8 cellular contexts compared by ENCODE assay signal in the genomic region with DNA sequence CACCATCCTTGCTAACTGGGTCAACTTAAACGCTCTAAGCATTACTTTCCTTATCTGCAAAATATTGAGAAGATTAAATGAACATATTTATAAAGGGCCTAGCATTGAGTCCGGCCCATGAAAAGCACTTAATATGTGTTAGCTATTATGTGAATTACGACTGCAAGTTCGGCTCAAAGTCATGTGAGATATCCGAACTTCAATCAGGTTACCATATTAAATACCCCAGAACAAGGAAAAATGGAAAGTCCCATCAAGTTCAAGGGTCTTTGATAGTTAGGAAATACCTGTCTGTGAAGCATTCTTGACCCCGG. TPM values are rescaled to one million over a fixed set of nuclear protein-coding genes. Genes with fewer than 3 reads are reported as not detected.
DNase-seq lines count a peak whose midpoint lies in the region; TF ChIP-seq lines count a peak whose summit lies in the region.

No MANE protein-coding gene starts in this region.

- peak overlapping the region in 1 of 2 donors; percentile 59 for H3K9ac ChIP-seq in colonic mucosa (ENCODE audit: low read depth in 2 of 2, low read length in 2 of 2)

- no peaks in the 10 kb centered on the region for H3K36me3 ChIP-seq in GM06990 (ENCODE audit: control insufficient read depth, insufficient read depth, low read length)
- H3K36me3 ChIP-seq in colonic mucosa: no peaks in the 10 kb centered on the region
- H3K36me3 ChIP-seq in neutrophil: no peaks in the 10 kb centered on the region
- H3K36me3 ChIP-seq in WERI-Rb-1: no peaks in the 10 kb centered on the region

- intact Hi-C loops in colonic mucosa (cut with DNase I): no loop called here

- TF ChIP-seq CTCF in GM06990 (IDR thresholded peaks at IDR 0.05; ENCODE audit: insufficient read depth, low read length, poor library complexity, severe bottlenecking): no peak
- TF ChIP-seq CTCF in HL-60 (IDR thresholded peaks at IDR 0.05; ENCODE audit: insufficient read depth, low read length): no peak
- no peak for TF ChIP-seq CTCF in colonic mucosa (IDR thresholded peaks at IDR 0.05)
- no peak for TF ChIP-seq CTCF in neutrophil (IDR thresholded peaks at IDR 0.05)
- no peak for TF ChIP-seq CTCF in WERI-Rb-1 (IDR thresholded peaks at IDR 0.05; ENCODE audit: low read depth, low read length)

- H3K4me1 ChIP-seq in colonic mucosa: no peaks in the 10 kb centered on the region
- H3K4me1 ChIP-seq in neutrophil (ENCODE audit: control insufficient read depth in 1 of 2, insufficient read depth in 1 of 2, low read depth in 1 of 2, low read length in 1 of 2): peaks cover 12 to 16% of the 10 kb centered on the region in 2 experiments

- DNase-seq in GM06990 (ENCODE audit: extremely low read depth, insufficient read length) (no peak), HL-60 (ENCODE audit: low read depth in 1 of 2, low spot score in 1 of 2) (no peak), colonic mucosa (no peak), NCI-H1694 treated with DMSO at 0.1 percent for 48 hours (lab: John Stamatoyannopoulos, UW) (no peak), WERI-Rb-1 (no peak), glomerular visceral epithelial cell (ENCODE audit: extremely low spot score) (no peak)
- DNase-seq in stimulated activated CD4-positive, alpha-beta T cell treated with anti-CD3 and anti-CD28 coated beads, Interleukin-15, amount 100 ng/mL, for 24 hours: no peak

- peak overlapping the region; percentile 83 for H3K27ac ChIP-seq in HL-60 (replicated peaks)
- peak overlapping the region; percentile 80 for H3K27ac ChIP-seq in colonic mucosa
- H3K27ac ChIP-seq in neutrophil: peak overlapping the region; percentile 86
- H3K27ac ChIP-seq in WERI-Rb-1: no peak overlapping the region

- H3K4me3 ChIP-seq in GM06990 (replicated peaks; ENCODE audit: low read depth, low read length): peak overlapping the region; percentile 86
- peak overlapping the region; percentile 75 for H3K4me3 ChIP-seq in HL-60 (replicated peaks; ENCODE audit: insufficient read depth, low read length)
- H3K4me3 ChIP-seq in colonic mucosa: peak overlapping the region; percentile 51
- H3K4me3 ChIP-seq in neutrophil (ENCODE audit: low read depth in 1 of 2, low read length in 1 of 2): peak overlapping the region; percentile 83 to 88
- no peak overlapping the region for H3K4me3 ChIP-seq in WERI-Rb-1 (ENCODE audit: low read depth, low read length)

- no peaks in the 10 kb centered on the region; the same call in 1 of the 2 replicates for H3K27me3 ChIP-seq in GM06990 (replicated peaks; ENCODE audit: control insufficient read depth, insufficient read depth, low read length)
- no peaks in the 10 kb centered on the region for H3K27me3 ChIP-seq in HL-60 (ENCODE audit: insufficient read depth, poor library complexity, severe bottlenecking)
- no peaks in the 10 kb centered on the region for H3K27me3 ChIP-seq in colonic mucosa
- peaks cover 41% of the 10 kb centered on the region for H3K27me3 ChIP-seq in neutrophil
- no peaks in the 10 kb centered on the region for H3K27me3 ChIP-seq in WERI-Rb-1 (ENCODE audit: insufficient read depth, low read depth, severe bottlenecking)

- H3K9me3 ChIP-seq in colonic mucosa (no peaks in the 10 kb centered on the region), neutrophil (no peaks in the 10 kb centered on the region), WERI-Rb-1 (ENCODE audit: severe bottlenecking) (no peaks in the 10 kb centered on the region)

RNA-seq across cellular contexts. Expression of a gene that starts 0.5 kb away (rescaled TPM):
- 10 to 100 TPM; 14.7 to 22.1 TPM for total RNA-seq in colonic mucosa
